ENCODE assay signal across 32 cellular contexts in the genomic region with DNA sequence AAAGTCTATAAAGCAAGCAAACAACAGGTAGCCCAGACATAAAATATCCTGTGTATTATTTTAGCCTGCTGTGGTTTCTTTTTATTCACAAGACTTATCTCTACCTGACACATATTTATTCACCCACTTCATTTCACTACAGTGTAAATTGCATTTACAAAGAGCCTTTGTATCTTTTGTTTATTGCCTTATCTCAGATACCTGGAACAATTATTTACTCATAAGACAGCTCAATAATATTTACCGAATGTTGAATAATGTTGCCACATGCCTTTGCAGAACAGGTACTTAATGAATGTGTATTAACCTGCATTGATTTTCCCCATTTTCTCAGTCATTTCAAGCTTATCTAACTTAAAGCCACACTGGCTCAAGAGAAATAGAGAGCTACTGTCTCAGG.
"Had no signal": no experiment of that assay in that cellular context is flagged by ENCODE, and none has a peak within 500 bp of the region (broad histone marks: within the 10 kb centered on the region; RNA-seq: fewer than 3 reads in every experiment).

No MANE protein-coding gene starts in this region.

- H3K4me3 ChIP-seq: colonic mucosa, SJSA1 had no signal

- DNase-seq: activated CD4-positive, alpha-beta memory T cell treated with anti-CD3 and anti-CD28 coated beads, Interleukin-2, amount 10 ng/mL, durations not matched to agents 7 days and 5 days; activated CD4-positive, alpha-beta T cell treated with anti-CD3 and anti-CD28 coated beads for 1 hour; activated CD4-positive, alpha-beta T cell treated with anti-CD3 and anti-CD28 coated beads for 48 hours; activated CD4-positive, CD25-positive, alpha-beta regulatory T cell; activated CD8-positive, alpha-beta memory T cell treated with anti-CD3 and anti-CD28 coated beads for 24 hours; activated CD8-positive, alpha-beta memory T cell treated with anti-CD3 and anti-CD28 coated beads, Interleukin-2, amount 10 ng/mL, durations not matched to agents 7 days and 5 days; activated CD8-positive, alpha-beta memory T cell treated with anti-CD3 and anti-CD28 coated beads, Interleukin-2, amount 50 U/mL, for 48 hours; activated effector memory CD4-positive, alpha-beta T cell treated with Interleukin-2 at 50 U/mL for 16 hours; activated naive CD4-positive, alpha-beta T cell treated with anti-CD3 and anti-CD28 coated beads, Interleukin-2, amount 10 ng/mL, durations not matched to agents 7 days and 5 days; activated naive CD8-positive, alpha-beta T cell treated with anti-CD3 and anti-CD28 coated beads, Interleukin-2, amount 50 U/mL, for 24 hours; activated T-cell treated with anti-CD3 and anti-CD28 coated beads, Interleukin-2, amount 50 U/mL, for 48 hours; anterior cingulate cortex; brain microvascular endothelial cell; central memory CD4-positive, alpha-beta T cell; colonic mucosa; Karpas-422; NCI-H1105; NCI-H1417 treated with DMSO at 0.1 percent for 48 hours; NCI-H1694 treated with DMSO at 0.1 percent for 48 hours; NCI-H2029; NCI-H2107; NCI-H2171; NCI-H510A; NCI-H526; SHP77 treated with DMSO at 0.1 percent for 48 hours; SK-N-SH; T-cell; T-helper 2 cell; T1000; WERI-Rb-1 had no signal

- H3K36me3 ChIP-seq: brain microvascular endothelial cell, colonic mucosa, SJSA1, WERI-Rb-1 had no signal

- H3K4me2 ChIP-seq: SK-N-SH had no signal

- H3K9me3 ChIP-seq: colonic mucosa, SJSA1, SK-N-SH had no signal

- H3K27ac ChIP-seq: brain microvascular endothelial cell, colonic mucosa, SJSA1, WERI-Rb-1 had no signal

- ATAC-seq: activated CD8-positive, alpha-beta memory T cell treated with anti-CD3 and anti-CD28 coated beads, Interleukin-2, amount 10 ng/mL, durations not matched to agents 7 days and 5 days; activated naive CD8-positive, alpha-beta T cell treated with anti-CD3 and anti-CD28 coated beads, Interleukin-2, amount 50 U/mL, for 24 hours; Panc1; T-cell had no signal

- H3K4me1 ChIP-seq: colonic mucosa had no signal

- H3K9ac ChIP-seq: SK-N-SH had no signal

- H3K27me3 ChIP-seq: brain microvascular endothelial cell, colonic mucosa, SJSA1 had no signal
